ENCODE assay signal across 24 cellular contexts in genomic region chr18:78113445-78113844, GRCh38.
"Had no signal": no experiment of that assay in that cellular context is flagged by ENCODE, and none has a peak within 500 bp of the region (broad histone marks: within the 10 kb centered on the region; RNA-seq: fewer than 3 reads in every experiment).

No MANE protein-coding gene starts in this region.

- H3K9me3 ChIP-seq: neutrophil, pancreas, prostate gland, right lobe of liver, suprapubic skin, testis, tibial artery, transverse colon, upper lobe of right lung, uterus had no signal

- H3K4me2 ChIP-seq: neural progenitor cell had no signal

- ATAC-seq: naive thymus-derived CD8-positive, alpha-beta T cell; pancreas; right lobe of liver; stimulated activated effector memory CD8-positive, alpha-beta T cell treated with anti-CD3 and anti-CD28 coated beads, Interleukin-12 subunit alpha, Interleukin-12 subunit beta, amount 100 ng/mL, for 72 hours; stimulated activated naive B cell treated with anti-CD40 and anti-IgM and Interleukin-4, amounts not matched to agents 10 μg/mL and 1 μg/mL and 100 μg/mL, for 72 hours; upper lobe of right lung had no signal

- H3K36me3 ChIP-seq: neural progenitor cell, neutrophil, pancreas, prostate gland, right lobe of liver, sigmoid colon, stomach, suprapubic skin, tibial artery, transverse colon, upper lobe of right lung, uterus had no signal

- DNase-seq: naive B cell; naive thymus-derived CD8-positive, alpha-beta T cell; nephron progenitor cell; pancreas; right lobe of liver; sigmoid colon; small intestine; stimulated activated CD4-positive, alpha-beta T cell treated with anti-CD3 and anti-CD28 coated beads, Interleukin-15, amount 100 ng/mL, for 24 hours; stimulated activated CD4-positive, alpha-beta T cell treated with anti-CD3 and anti-CD28 coated beads, Interleukin-2, amount 100 ng/mL, for 24 hours; stimulated activated CD4-positive, alpha-beta T cell treated with anti-CD3 and anti-CD28 coated beads, Interleukin-2, amount 100 ng/mL, for 48 hours; stimulated activated CD4-positive, alpha-beta T cell treated with anti-CD3 and anti-CD28 coated beads, Interleukin-4, amount 100 ng/mL, for 24 hours; stimulated activated naive B cell treated with anti-CD40 and anti-IgM and Interleukin-4, amounts not matched to agents 10 μg/mL and 1 μg/mL and 100 μg/mL, for 72 hours; stimulated activated naive CD4-positive, alpha-beta T cell treated with Interleukin-2 at 50 U/mL for 16 hours; stomach; testis; tibial artery; transverse colon; upper lobe of right lung; uterus had no signal

- H3K27ac ChIP-seq: neural progenitor cell, neutrophil, pancreas, prostate gland, right lobe of liver, sigmoid colon, stomach, suprapubic skin, testis, tibial artery, transverse colon, upper lobe of right lung, uterus had no signal

- H3K4me1 ChIP-seq: neural progenitor cell, pancreas, prostate gland, right lobe of liver, sigmoid colon, stomach, suprapubic skin, testis, tibial artery, transverse colon, upper lobe of right lung, uterus had no signal

- H2AFZ ChIP-seq: neural progenitor cell had no signal

- H3K9ac ChIP-seq: neural progenitor cell had no signal

- H3K4me3 ChIP-seq: neural progenitor cell, pancreas, prostate gland, right lobe of liver, sigmoid colon, stomach, suprapubic skin, testis, tibial artery, transverse colon, upper lobe of right lung, uterus had no signal

- H3K27me3 ChIP-seq: neural progenitor cell, neutrophil, pancreas, right lobe of liver, sigmoid colon, stomach, suprapubic skin, testis, tibial artery, transverse colon, upper lobe of right lung, uterus had no signal
